10 cellular contexts compared by ENCODE assay signal in genomic region chr4:184513802-184514120, GRCh38. TPM values are rescaled to one million over a fixed set of nuclear protein-coding genes. Genes with fewer than 3 reads are reported as not detected.
DNase-seq lines count a peak whose midpoint lies in the region; ATAC-seq and TF ChIP-seq lines count a peak whose summit lies in the region.
"Had no signal": no experiment of that assay in that cellular context is flagged by ENCODE, and none has a peak within 500 bp of the region (broad histone marks: within the 10 kb centered on the region; RNA-seq: fewer than 3 reads in every experiment).

No MANE protein-coding gene starts in this region.

- no peak overlapping the region for H3K4me3 Mint-ChIP-seq in H9

- H4K91ac ChIP-seq in IMR-90 (ENCODE audit: insufficient read depth, low read depth, low read length) (no peak overlapping the region), H9 (ENCODE audit: insufficient read length, low read depth, low read length) (no peak overlapping the region)

- H2BK20ac ChIP-seq in IMR-90 (ENCODE audit: low read depth, low read length) (peak overlapping the region; percentile 60; the same call in 1 of the 2 replicates), H9 (ENCODE audit: low read depth, low read length, poor library complexity, severe bottlenecking) (no peak overlapping the region)

- ATAC-seq in GM21515 (IDR thresholded peaks at IDR 0.05; ENCODE audit: unreplicated experiment): peak; percentile 3
- no peak for ATAC-seq in IMR-90 (ENCODE audit: low read depth)
- ATAC-seq: naive thymus-derived CD8-positive, alpha-beta T cell had no signal

- peak overlapping the region; percentile 9; the same call in 2 of the 3 replicates for H2BK15ac ChIP-seq in IMR-90 (ENCODE audit: low read depth, low read length)
- H2BK15ac ChIP-seq in H9 (ENCODE audit: low read depth, low read length): no peak overlapping the region

- POLR2A ChIA-PET in IMR-90 (lab: Charles Lee; ENCODE audit: unreplicated experiment): interaction anchor here (0.6 to 0.7 kb wide), 2 partner anchors 41 to 108 kb away, joined by 3 read pairs; no protein-coding TSS in a partner anchor

- H3K23me2 ChIP-seq in H9 (ENCODE audit: insufficient read length, low read depth, low read length, poor library complexity, severe bottlenecking): no peaks in the 10 kb centered on the region

- no peaks in the 10 kb centered on the region for H3K27me3 ChIP-seq in IMR-90 (ENCODE audit: control insufficient read depth, insufficient read depth, low read length)
- no peaks in the 10 kb centered on the region; the same call in 1 of the 2 replicates for H3K27me3 ChIP-seq in H9 (ENCODE audit: insufficient read depth, low read length)

- H2BK12ac ChIP-seq in H9 (ENCODE audit: insufficient read length, low read depth, low read length): no peak overlapping the region

- H2BK5ac ChIP-seq in IMR-90 (ENCODE audit: low read depth, low read length, poor library complexity, severe bottlenecking): peak overlapping the region; percentile 64
- H2BK5ac ChIP-seq in H9 (ENCODE audit: insufficient read length, low read length): no peak overlapping the region

- H3K27ac Mint-ChIP-seq in H9: no peak overlapping the region

- H3K4me3 ChIP-seq in GM12865 (ENCODE audit: low read depth, low read length) (peak overlapping the region; percentile 12; the same call in 1 of the 2 replicates), IMR-90 (ENCODE audit: insufficient read depth, low read depth, low read length) (peak overlapping the region; percentile 41), foreskin fibroblast (ENCODE audit: low read depth in 1 of 2, low read length in 2 of 2) (peak overlapping the region; percentile 16 to 47)

- H3K9me1 ChIP-seq in IMR-90 (ENCODE audit: insufficient read depth, low read length): peaks cover 4% of the 10 kb centered on the region; the same call in 1 of the 2 replicates

- no TSS peak for BruUV-seq in IMR-90 (replicated peaks; lab: Mats Ljungman, UMichigan)

- H3K27ac ChIP-seq in IMR-90 (ENCODE audit: insufficient read depth, low read length) (peak overlapping the region; percentile 61; the same call in 1 of the 2 replicates), H9 (ENCODE audit: insufficient read length, low read depth, low read length) (no peak overlapping the region)

- H2BK120ac ChIP-seq in IMR-90 (ENCODE audit: low read depth, low read length) (peak overlapping the region; percentile 62), H9 (ENCODE audit: low read depth, low read length, poor library complexity, severe bottlenecking) (no peak overlapping the region)

- H3K79me2 ChIP-seq in H9 (ENCODE audit: insufficient read depth, low read length): no peaks in the 10 kb centered on the region

- H3K36me3 ChIP-seq in IMR-90 (ENCODE audit: control insufficient read depth, insufficient read depth, low read length): no peaks in the 10 kb centered on the region

- no peaks in the 10 kb centered on the region for H3K79me1 ChIP-seq in IMR-90 (ENCODE audit: low read depth in 1 of 2, low read length in 2 of 2)
- H3K79me1 ChIP-seq in H9 (ENCODE audit: insufficient read depth, low read depth, low read length, poor library complexity, severe bottlenecking): no peaks in the 10 kb centered on the region

- intact Hi-C loops in IMR-90 (cut with micrococcal nuclease): no loop called here

- H3K9me3 ChIP-seq in IMR-90 (ENCODE audit: control insufficient read depth, insufficient read depth, low read length): peaks cover 4% of the 10 kb centered on the region; the same call in 1 of the 2 replicates
- H3K9me3 ChIP-seq in H9 (ENCODE audit: control insufficient read depth, low read depth, low read length): no peaks in the 10 kb centered on the region

- H3K23ac ChIP-seq in IMR-90 (ENCODE audit: low read depth, low read length) (peak overlapping the region; percentile 39; the same call in 1 of the 2 replicates), H9 (ENCODE audit: insufficient read length, low read depth, low read length) (no peak overlapping the region)

- CTCF ChIA-PET in IMR-90 (lab: Yijun Ruan, JAX): interaction anchor here (0.9 kb wide), 1 partner anchor 252 kb away, joined by 3 read pairs; no protein-coding TSS in a partner anchor

- no peak overlapping the region for H2AK5ac ChIP-seq in IMR-90 (ENCODE audit: low read depth, low read length)
- no peak overlapping the region for H2AK5ac ChIP-seq in H9 (ENCODE audit: insufficient read length, low read length)

- peak overlapping the region; percentile 29 for H3K4ac ChIP-seq in IMR-90 (ENCODE audit: low read depth, low read length)
- H3K4ac ChIP-seq in H9 (ENCODE audit: low read depth, low read length): no peak overlapping the region

- peaks cover 4 to 12% of the 10 kb centered on the region in 2 experiments; a peak in 4 of 5 replicates for H3K9me3 Mint-ChIP-seq in H9

- no peaks in the 10 kb centered on the region; the same call in none of the 2 replicates for H3K27me3 Mint-ChIP-seq in H9 (ENCODE audit: low read depth)
- H3K27me3 Mint-ChIP-seq: naive thymus-derived CD8-positive, alpha-beta T cell had no signal

- dilution Hi-C loops in IMR-90 (cut with HindIII; ENCODE audit: low sequenced_read_pairs, unreplicated experiment): no loop called here

- TF ChIP-seq RAD21 in IMR-90 (IDR thresholded peaks at IDR 0.05; ENCODE audit: low read length): no peak

- H3K14ac ChIP-seq in IMR-90 (replicated peaks; ENCODE audit: low read depth, low read length): peak overlapping the region; percentile 47; the same call in 1 of the 2 replicates
- no peak overlapping the region for H3K14ac ChIP-seq in H9 (ENCODE audit: insufficient read depth, low read length)

- peak overlapping the region; percentile 5 to 50; a peak in 2 of 4 replicates for H4K8ac ChIP-seq in IMR-90 (ENCODE audit: low read depth in 2 of 2, low read length in 2 of 2)
- H4K8ac ChIP-seq in H9 (replicated peaks; ENCODE audit: insufficient read length, low read depth, low read length): no peak overlapping the region

- peaks cover 12% of the 10 kb centered on the region for H3K4me1 ChIP-seq in IMR-90 (ENCODE audit: control insufficient read depth, insufficient read depth, low read length)
- no peaks in the 10 kb centered on the region; the same call in 1 of the 2 replicates for H3K4me1 ChIP-seq in H9 (ENCODE audit: insufficient read depth, low read length)

- H3K4me2 ChIP-seq in IMR-90 (ENCODE audit: low read depth, low read length) (peak overlapping the region; percentile 96; the same call in 1 of the 2 replicates), H9 (ENCODE audit: insufficient read depth, insufficient read length, low read length) (no peak overlapping the region)

- H3T11ph ChIP-seq in H9 (ENCODE audit: low read length): no peak overlapping the region

- no peak for DNase-seq in GM12865 (ENCODE audit: low read depth)
- DNase-seq in IMR-90: no peak
- DNase-seq in foreskin fibroblast: no peak
- no peak for DNase-seq in SK-N-DZ (ENCODE audit: low spot score)
- no peak for DNase-seq in OCI-M2 (lab: John Stamatoyannopoulos, UW; ENCODE audit: unreplicated experiment)
- DNase-seq in NK-92 (lab: John Stamatoyannopoulos, UW; ENCODE audit: unreplicated experiment): no peak
- DNase-seq in H9: no peak
- DNase-seq: GF-D8; naive thymus-derived CD8-positive, alpha-beta T cell had no signal

- H2AK9ac ChIP-seq in IMR-90 (replicated peaks; ENCODE audit: low read depth, low read length, poor library complexity): no peak overlapping the region

- in situ Hi-C loops in IMR-90 (cut with MboI; ENCODE audit: low sequenced_read_pairs): no loop called here

- H4K20me1 ChIP-seq in IMR-90 (ENCODE audit: insufficient read depth, low read length) (no peaks in the 10 kb centered on the region), H9 (ENCODE audit: control insufficient read depth, insufficient read depth, insufficient read length) (no peaks in the 10 kb centered on the region)

- TF ChIP-seq CTCF in GM12865 (IDR thresholded peaks at IDR 0.05; ENCODE audit: insufficient read depth, low read depth, low read length, missing control alignments): no peak
- no peak for TF ChIP-seq CTCF in IMR-90 (conservative IDR thresholded peaks at IDR 0.05; ENCODE audit: low read depth, low read length)
- TF ChIP-seq CTCF in foreskin fibroblast (IDR thresholded peaks at IDR 0.05; ENCODE audit: low read depth, low read length): no peak
- TF ChIP-seq CTCF in H9 (conservative IDR thresholded peaks at IDR 0.05): no peak

- WGBS in IMR-90 (ENCODE audit: extremely low coverage in 2 of 2, insufficient read length in 1 of 2), 2 experiments: no CpG with 5 or more reads among the region's 2 CpGs
- WGBS in H9 (ENCODE audit: extremely low coverage, insufficient read length, low lambda C conversion rate): no CpG with 5 or more reads among the region's 2 CpGs

- TF ChIP-seq POLR2A in IMR-90 (IDR thresholded peaks at IDR 0.05; ENCODE audit: low read depth, low read length): no peak

- 0 out of 2 replicates have a peak overlapping the region, but pooled peaks have one; percentile 13 for H3K9ac ChIP-seq in IMR-90 (ENCODE audit: low read depth, low read length)
- H3K9ac ChIP-seq in H9 (ENCODE audit: extremely low read depth, insufficient read length, low read length): no peak overlapping the region

- H4K5ac ChIP-seq in IMR-90 (ENCODE audit: low read depth, low read length) (no peak overlapping the region), H9 (ENCODE audit: insufficient read length, low read depth, low read length) (no peak overlapping the region)

- H3K4me1 Mint-ChIP-seq in H9: peaks cover 24 to 26% of the 10 kb centered on the region in 2 experiments

- H3K18ac ChIP-seq in IMR-90 (ENCODE audit: low read depth, low read length) (peak overlapping the region; percentile 57; the same call in 1 of the 2 replicates), H9 (ENCODE audit: insufficient read length, low read depth, low read length) (no peak overlapping the region)

- H2AFZ ChIP-seq in IMR-90 (replicated peaks; ENCODE audit: low read length, poor library complexity): peak overlapping the region; percentile 78
- H2AFZ ChIP-seq in H9 (ENCODE audit: low read length): no peak overlapping the region

- H3K56ac ChIP-seq in IMR-90 (ENCODE audit: extremely low read depth, insufficient read depth, low read length) (no peak overlapping the region), H9 (ENCODE audit: insufficient read length, low read depth, low read length) (no peak overlapping the region)

- peaks cover 0 to 10% (median 6%) of the 10 kb centered on the region in 3 experiments; a peak in 4 of 7 replicates for H3K36me3 Mint-ChIP-seq in H9 (ENCODE audit: insufficient read depth in 1 of 3, low read depth in 3 of 3)

RNA-seq across cellular contexts. Expression of gene IRF2, which starts 39.4 kb away (rescaled TPM):
- total RNA-seq in IMR-90 (2012; rRNA removed) (20.3 and 21.9 TPM in 2 replicates), H9 (2021) (13.3 and 13.5 TPM in 2 replicates)
- polyA plus RNA-seq in IMR-90 (2012; rRNA removed): 16.5 and 20.6 TPM in 2 replicates
- 9.5 and 12.3 TPM in 2 replicates for polyA plus RNA-seq in IMR-90 (2012; cell fraction: cytosol; rRNA removed)
- 9.2 and 22.4 TPM in 2 replicates for polyA plus RNA-seq in IMR-90 (2012; cell fraction: nucleus; rRNA removed; ENCODE audit: low replicate concordance)
- 2.2 and 4.8 TPM in 2 replicates for polyA plus RNA-seq in SK-N-DZ (2014; cell fraction: cytosol; rRNA removed)
- 2.2 and 2.7 TPM in 2 replicates for polyA plus RNA-seq in SK-N-DZ (2014; cell fraction: nucleus; rRNA removed)
